Comparison of ENCODE assay signal across 28 cellular contexts in genomic region chrX:151996329-151996728, GRCh38. TPM values are rescaled to one million over a fixed set of nuclear protein-coding genes. Genes with fewer than 3 reads are reported as not detected.
"Had no signal": no experiment of that assay in that cellular context is flagged by ENCODE, and none has a peak within 500 bp of the region (broad histone marks: within the 10 kb centered on the region; RNA-seq: fewer than 3 reads in every experiment).

No MANE protein-coding gene starts in this region.

- H3K9me3 Mint-ChIP-seq: dendritic cell treated with granulocyte-macrophage colony-stimulating factor and Interleukin-4, amounts not matched to agents 40 ng/mL and 50 ng/mL, for 4 days; immature natural killer cell; stimulated activated naive B cell treated with anti-CD40 and anti-IgM and Interleukin-4, amounts not matched to agents 10 μg/mL and 1 μg/mL and 100 μg/mL, for 72 hours; stimulated activated naive CD8-positive, alpha-beta T cell treated with anti-CD3 and anti-CD28 coated beads, Interleukin-15, Interleukin-2, amounts not matched to agents 100 ng/mL and 50 ng/mL, for 24 hours had no signal

- FAIRE-seq: endothelial cell of umbilical vein had no signal

- H3K4me3 ChIP-seq: colonic mucosa, esophagus muscularis mucosa, heart right ventricle, lower lobe of right lung, neural progenitor cell, psoas muscle, sigmoid colon, spleen, suprapubic skin had no signal

- H3K36me3 ChIP-seq: colonic mucosa, esophagus muscularis mucosa, heart right ventricle, lower lobe of right lung, neural progenitor cell, sigmoid colon, spleen, suprapubic skin had no signal

- H3K9me3 ChIP-seq: colonic mucosa, esophagus muscularis mucosa, lower lobe of right lung, psoas muscle, sigmoid colon, suprapubic skin had no signal

- H3K4me2 ChIP-seq: neural progenitor cell had no signal

- H3K36me3 Mint-ChIP-seq: immature natural killer cell; naive thymus-derived CD4-positive, alpha-beta T cell; neural progenitor cell; stimulated activated naive B cell treated with anti-CD40 and anti-IgM and Interleukin-4, amounts not matched to agents 10 μg/mL and 1 μg/mL and 100 μg/mL, for 72 hours had no signal

- H3K4me1 ChIP-seq: colonic mucosa, esophagus muscularis mucosa, foreskin keratinocyte, heart right ventricle, lower lobe of right lung, neural progenitor cell, psoas muscle, sigmoid colon, spleen, suprapubic skin had no signal

- H3K27ac Mint-ChIP-seq: dendritic cell treated with granulocyte-macrophage colony-stimulating factor and Interleukin-4, amounts not matched to agents 40 ng/mL and 50 ng/mL, for 4 days; immature natural killer cell; naive thymus-derived CD4-positive, alpha-beta T cell; nephron; neural progenitor cell; stimulated activated naive B cell treated with anti-CD40 and anti-IgM and Interleukin-4, amounts not matched to agents 10 μg/mL and 1 μg/mL and 100 μg/mL, for 72 hours; stimulated activated naive CD8-positive, alpha-beta T cell treated with anti-CD3 and anti-CD28 coated beads, Interleukin-15, Interleukin-2, amounts not matched to agents 100 ng/mL and 50 ng/mL, for 24 hours had no signal

- H3K4me1 Mint-ChIP-seq: central memory CD8-positive, alpha-beta T cell; immature natural killer cell; naive thymus-derived CD4-positive, alpha-beta T cell; nephron; neural progenitor cell; stimulated activated naive B cell treated with anti-CD40 and anti-IgM and Interleukin-4, amounts not matched to agents 10 μg/mL and 1 μg/mL and 100 μg/mL, for 72 hours had no signal

- H2AFZ ChIP-seq: neural progenitor cell had no signal

- H3K27ac ChIP-seq: colonic mucosa, esophagus muscularis mucosa, foreskin keratinocyte, heart right ventricle, lower lobe of right lung, neural progenitor cell, psoas muscle, sigmoid colon, spleen, suprapubic skin had no signal

- H3K27me3 ChIP-seq: colonic mucosa, esophagus muscularis mucosa, foreskin keratinocyte, heart right ventricle, neural progenitor cell, sigmoid colon, spleen, suprapubic skin had no signal

- ATAC-seq: foreskin keratinocyte; heart right ventricle; left ventricle myocardium superior; lower lobe of right lung; naive thymus-derived CD4-positive, alpha-beta T cell; psoas muscle; right cardiac atrium; stimulated activated naive B cell treated with anti-CD40 and anti-IgM and Interleukin-4, amounts not matched to agents 10 μg/mL and 1 μg/mL and 100 μg/mL, for 72 hours had no signal

- DNase-seq: colonic mucosa; effector memory CD4-positive, alpha-beta T cell; foreskin keratinocyte; glutamatergic neuron; heart right ventricle; hypothalamus; immature natural killer cell; islet precursor cell; kidney glomerular epithelial cell; left ventricle myocardium superior; lower lobe of right lung; naive thymus-derived CD4-positive, alpha-beta T cell; posterior cingulate gyrus; psoas muscle; right cardiac atrium; sigmoid colon; spleen; stimulated activated CD4-positive, alpha-beta T cell treated with anti-CD3 and anti-CD28 coated beads, Interleukin-15, amount 100 ng/mL, for 24 hours; stimulated activated CD4-positive, alpha-beta T cell treated with anti-CD3 and anti-CD28 coated beads, Interleukin-2, amount 100 ng/mL, for 48 hours; stimulated activated naive B cell treated with anti-CD40 and anti-IgM and Interleukin-4, amounts not matched to agents 10 μg/mL and 1 μg/mL and 100 μg/mL, for 72 hours had no signal

- H3K27me3 Mint-ChIP-seq: central memory CD8-positive, alpha-beta T cell; dendritic cell treated with granulocyte-macrophage colony-stimulating factor and Interleukin-4, amounts not matched to agents 40 ng/mL and 50 ng/mL, for 4 days; naive thymus-derived CD4-positive, alpha-beta T cell; stimulated activated naive B cell treated with anti-CD40 and anti-IgM and Interleukin-4, amounts not matched to agents 10 μg/mL and 1 μg/mL and 100 μg/mL, for 72 hours; stimulated activated naive CD8-positive, alpha-beta T cell treated with anti-CD3 and anti-CD28 coated beads, Interleukin-15, Interleukin-2, amounts not matched to agents 100 ng/mL and 50 ng/mL, for 24 hours had no signal

- H3K4me3 Mint-ChIP-seq: central memory CD8-positive, alpha-beta T cell; dendritic cell treated with granulocyte-macrophage colony-stimulating factor and Interleukin-4, amounts not matched to agents 40 ng/mL and 50 ng/mL, for 4 days; immature natural killer cell; naive thymus-derived CD4-positive, alpha-beta T cell; nephron; neural progenitor cell; stimulated activated naive B cell treated with anti-CD40 and anti-IgM and Interleukin-4, amounts not matched to agents 10 μg/mL and 1 μg/mL and 100 μg/mL, for 72 hours; stimulated activated naive CD8-positive, alpha-beta T cell treated with anti-CD3 and anti-CD28 coated beads, Interleukin-15, Interleukin-2, amounts not matched to agents 100 ng/mL and 50 ng/mL, for 24 hours had no signal

- H3K9ac ChIP-seq: neural progenitor cell had no signal

RNA-seq across cellular contexts. Expression of gene GABRE, which starts 21.9 kb away (rescaled TPM):
- total RNA-seq: naive thymus-derived CD4-positive, alpha-beta T cell had no signal
- polyA plus RNA-seq: immature natural killer cell; naive thymus-derived CD4-positive, alpha-beta T cell had no signal
